Comparison of ENCODE assay signal across 1 cellular context in the genomic region with DNA sequence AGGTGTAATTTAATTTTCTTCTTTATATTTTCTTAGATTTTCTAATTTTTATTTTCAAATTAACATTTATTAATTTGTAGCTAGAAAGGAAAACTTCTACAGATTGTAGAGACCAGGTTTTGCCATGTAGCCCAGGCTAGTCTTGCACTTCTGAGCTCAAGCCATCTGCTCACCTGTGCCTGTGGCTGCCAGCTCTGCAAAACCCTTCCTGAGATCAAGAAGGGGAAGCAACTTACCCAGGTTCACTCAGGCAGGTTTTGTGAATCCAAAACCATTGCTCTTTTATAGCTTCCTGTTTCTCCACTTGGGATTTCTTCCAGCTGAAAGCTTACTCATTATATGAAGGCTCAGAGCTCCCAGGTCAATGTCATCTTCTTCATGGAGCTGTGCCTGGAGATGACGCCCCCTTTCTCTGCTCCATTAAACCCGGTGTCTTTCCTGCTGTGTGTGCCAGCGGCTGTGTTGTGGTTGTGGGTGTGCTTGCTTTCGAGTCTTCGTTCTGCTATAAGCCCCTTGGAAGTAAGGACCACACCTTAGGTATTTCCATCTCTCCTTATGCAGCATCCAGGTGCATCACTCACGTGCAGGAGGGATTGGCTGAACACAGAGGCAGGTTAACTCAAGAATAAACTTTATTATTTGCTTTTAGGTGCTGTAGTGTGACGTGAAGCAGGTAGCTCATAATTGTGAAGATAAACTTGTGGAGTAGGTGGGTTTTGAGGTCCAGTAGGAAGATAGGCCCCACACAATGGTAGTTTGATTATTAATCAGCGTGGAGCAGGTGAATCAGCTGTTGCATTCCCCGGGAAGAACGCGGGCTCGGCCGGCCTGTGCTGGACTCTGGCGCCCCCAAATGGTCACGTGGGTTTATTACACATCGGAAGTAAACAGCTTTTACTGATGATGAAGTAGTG.
TF ChIP-seq lines count a peak whose summit lies in the region.

No MANE protein-coding gene starts in this region.

TF ChIP-seq in K562, 482 proteins besides CTCF, POLR2A, EP300 and RAD21 (continued from another document and continues in another):
- TF ChIP-seq, protein P1, sequence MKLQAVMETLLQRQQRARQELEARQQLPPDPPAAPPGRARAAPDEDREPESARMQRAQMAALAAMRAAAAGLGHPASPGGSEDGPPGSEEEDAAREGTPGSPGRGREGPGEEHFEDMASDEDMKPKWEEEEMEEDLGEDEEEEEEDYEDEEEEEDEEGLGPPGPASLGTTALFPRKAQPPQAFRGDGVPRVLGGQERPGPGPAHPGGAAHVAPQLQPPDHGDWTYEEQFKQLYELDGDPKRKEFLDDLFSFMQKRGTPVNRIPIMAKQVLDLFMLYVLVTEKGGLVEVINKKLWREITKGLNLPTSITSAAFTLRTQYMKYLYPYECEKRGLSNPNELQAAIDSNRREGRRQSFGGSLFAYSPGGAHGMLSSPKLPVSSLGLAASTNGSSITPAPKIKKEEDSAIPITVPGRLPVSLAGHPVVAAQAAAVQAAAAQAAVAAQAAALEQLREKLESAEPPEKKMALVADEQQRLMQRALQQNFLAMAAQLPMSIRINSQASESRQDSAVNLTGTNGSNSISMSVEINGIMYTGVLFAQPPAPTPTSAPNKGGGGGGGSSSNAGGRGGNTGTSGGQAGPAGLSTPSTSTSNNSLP (IDR thresholded peaks at IDR 0.05; ENCODE audit: borderline replicate concordance, low read depth, low read length), result peak; percentile 79; the same call in 1 of the 2 replicates
- TF ChIP-seq, protein P2, sequence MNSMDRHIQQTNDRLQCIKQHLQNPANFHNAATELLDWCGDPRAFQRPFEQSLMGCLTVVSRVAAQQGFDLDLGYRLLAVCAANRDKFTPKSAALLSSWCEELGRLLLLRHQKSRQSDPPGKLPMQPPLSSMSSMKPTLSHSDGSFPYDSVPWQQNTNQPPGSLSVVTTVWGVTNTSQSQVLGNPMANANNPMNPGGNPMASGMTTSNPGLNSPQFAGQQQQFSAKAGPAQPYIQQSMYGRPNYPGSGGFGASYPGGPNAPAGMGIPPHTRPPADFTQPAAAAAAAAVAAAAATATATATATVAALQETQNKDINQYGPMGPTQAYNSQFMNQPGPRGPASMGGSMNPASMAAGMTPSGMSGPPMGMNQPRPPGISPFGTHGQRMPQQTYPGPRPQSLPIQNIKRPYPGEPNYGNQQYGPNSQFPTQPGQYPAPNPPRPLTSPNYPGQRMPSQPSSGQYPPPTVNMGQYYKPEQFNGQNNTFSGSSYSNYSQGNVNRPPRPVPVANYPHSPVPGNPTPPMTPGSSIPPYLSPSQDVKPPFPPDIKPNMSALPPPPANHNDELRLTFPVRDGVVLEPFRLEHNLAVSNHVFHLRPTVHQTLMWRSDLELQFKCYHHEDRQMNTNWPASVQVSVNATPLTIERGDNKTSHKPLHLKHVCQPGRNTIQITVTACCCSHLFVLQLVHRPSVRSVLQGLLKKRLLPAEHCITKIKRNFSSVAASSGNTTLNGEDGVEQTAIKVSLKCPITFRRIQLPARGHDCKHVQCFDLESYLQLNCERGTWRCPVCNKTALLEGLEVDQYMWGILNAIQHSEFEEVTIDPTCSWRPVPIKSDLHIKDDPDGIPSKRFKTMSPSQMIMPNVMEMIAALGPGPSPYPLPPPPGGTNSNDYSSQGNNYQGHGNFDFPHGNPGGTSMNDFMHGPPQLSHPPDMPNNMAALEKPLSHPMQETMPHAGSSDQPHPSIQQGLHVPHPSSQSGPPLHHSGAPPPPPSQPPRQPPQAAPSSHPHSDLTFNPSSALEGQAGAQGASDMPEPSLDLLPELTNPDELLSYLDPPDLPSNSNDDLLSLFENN (IDR thresholded peaks at IDR 0.05; ENCODE audit: low read depth in 2 of 2, low read length in 2 of 2), result no peak
- no peak for TF ChIP-seq L3MBTL2 (IDR thresholded peaks at IDR 0.05)
- TF ChIP-seq PHB2 (IDR thresholded peaks at IDR 0.05; ENCODE audit: low read depth), result no peak
- no peak for TF ChIP-seq CGGBP1 (CRISPR knock-in tag; IDR thresholded peaks at IDR 0.05)
- no peak for TF ChIP-seq BRD9 (IDR thresholded peaks at IDR 0.05; ENCODE audit: low read depth, partially characterized antibody)
- TF ChIP-seq SMARCB1 (IDR thresholded peaks at IDR 0.05; ENCODE audit: insufficient read length, low read depth), result no peak
- TF ChIP-seq EZH2 (IDR thresholded peaks at IDR 0.05; ENCODE audit: borderline replicate concordance, low read depth, low read length), result no peak
- TF ChIP-seq TEAD1 (CRISPR knock-in tag; IDR thresholded peaks at IDR 0.05), result peak in 1 of 2 experiments; percentile 7; a peak in 1 of 4 replicates
- no peak for TF ChIP-seq ZBTB7A (IDR thresholded peaks at IDR 0.05; ENCODE audit: borderline replicate concordance, control insufficient read depth, low read depth, low read length)
- no peak for TF ChIP-seq EP400 (IDR thresholded peaks at IDR 0.05)
- TF ChIP-seq ZNF280B (CRISPR knock-in tag; IDR thresholded peaks at IDR 0.05), result no peak
- no peak for TF ChIP-seq SMARCA4 (IDR thresholded peaks at IDR 0.05)
- no peak for TF ChIP-seq CBX5 (IDR thresholded peaks at IDR 0.05; ENCODE audit: borderline replicate concordance, low read depth)
- TF ChIP-seq TFAP4 (CRISPR knock-in tag; IDR thresholded peaks at IDR 0.05; ENCODE audit: borderline replicate concordance), result peak; percentile 98
- TF ChIP-seq NR2C1 (IDR thresholded peaks at IDR 0.05), result no peak
- TF ChIP-seq NR2C1 (tag; IDR thresholded peaks at IDR 0.05), result no peak
- no peak for TF ChIP-seq NONO (IDR thresholded peaks at IDR 0.05; ENCODE audit: low read depth in 2 of 2, low read length in 1 of 2)
- no peak for TF ChIP-seq KAT7 (CRISPR knock-in tag; IDR thresholded peaks at IDR 0.05; ENCODE audit: borderline replicate concordance)
- no peak for TF ChIP-seq KLF13 (tag; IDR thresholded peaks at IDR 0.05; ENCODE audit: borderline replicate concordance, low read depth)
- TF ChIP-seq, protein P3, sequence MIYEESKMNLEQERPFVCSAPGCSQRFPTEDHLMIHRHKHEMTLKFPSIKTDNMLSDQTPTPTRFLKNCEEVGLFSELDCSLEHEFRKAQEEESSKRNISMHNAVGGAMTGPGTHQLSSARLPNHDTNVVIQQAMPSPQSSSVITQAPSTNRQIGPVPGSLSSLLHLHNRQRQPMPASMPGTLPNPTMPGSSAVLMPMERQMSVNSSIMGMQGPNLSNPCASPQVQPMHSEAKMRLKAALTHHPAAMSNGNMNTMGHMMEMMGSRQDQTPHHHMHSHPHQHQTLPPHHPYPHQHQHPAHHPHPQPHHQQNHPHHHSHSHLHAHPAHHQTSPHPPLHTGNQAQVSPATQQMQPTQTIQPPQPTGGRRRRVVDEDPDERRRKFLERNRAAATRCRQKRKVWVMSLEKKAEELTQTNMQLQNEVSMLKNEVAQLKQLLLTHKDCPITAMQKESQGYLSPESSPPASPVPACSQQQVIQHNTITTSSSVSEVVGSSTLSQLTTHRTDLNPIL (CRISPR knock-in tag; IDR thresholded peaks at IDR 0.05), result no peak
- 0 out of 2 replicates have a peak, but pooled peaks have one; percentile 26 for TF ChIP-seq HDAC2 (IDR thresholded peaks at IDR 0.05)
- TF ChIP-seq SIRT6 (IDR thresholded peaks at IDR 0.05; ENCODE audit: low read depth, low read length), result no peak
- TF ChIP-seq MNT (conservative IDR thresholded peaks at IDR 0.05), result peak; percentile 69 to 72
- peak; percentile 46; the same call in 1 of the 2 replicates for TF ChIP-seq MYC (IDR thresholded peaks at IDR 0.05; ENCODE audit: low read depth, low read length)
- TF ChIP-seq MYC (CRISPR knock-in tag; IDR thresholded peaks at IDR 0.05; ENCODE audit: borderline replicate concordance, low read depth), result no peak
- TF ChIP-seq, protein P4, sequence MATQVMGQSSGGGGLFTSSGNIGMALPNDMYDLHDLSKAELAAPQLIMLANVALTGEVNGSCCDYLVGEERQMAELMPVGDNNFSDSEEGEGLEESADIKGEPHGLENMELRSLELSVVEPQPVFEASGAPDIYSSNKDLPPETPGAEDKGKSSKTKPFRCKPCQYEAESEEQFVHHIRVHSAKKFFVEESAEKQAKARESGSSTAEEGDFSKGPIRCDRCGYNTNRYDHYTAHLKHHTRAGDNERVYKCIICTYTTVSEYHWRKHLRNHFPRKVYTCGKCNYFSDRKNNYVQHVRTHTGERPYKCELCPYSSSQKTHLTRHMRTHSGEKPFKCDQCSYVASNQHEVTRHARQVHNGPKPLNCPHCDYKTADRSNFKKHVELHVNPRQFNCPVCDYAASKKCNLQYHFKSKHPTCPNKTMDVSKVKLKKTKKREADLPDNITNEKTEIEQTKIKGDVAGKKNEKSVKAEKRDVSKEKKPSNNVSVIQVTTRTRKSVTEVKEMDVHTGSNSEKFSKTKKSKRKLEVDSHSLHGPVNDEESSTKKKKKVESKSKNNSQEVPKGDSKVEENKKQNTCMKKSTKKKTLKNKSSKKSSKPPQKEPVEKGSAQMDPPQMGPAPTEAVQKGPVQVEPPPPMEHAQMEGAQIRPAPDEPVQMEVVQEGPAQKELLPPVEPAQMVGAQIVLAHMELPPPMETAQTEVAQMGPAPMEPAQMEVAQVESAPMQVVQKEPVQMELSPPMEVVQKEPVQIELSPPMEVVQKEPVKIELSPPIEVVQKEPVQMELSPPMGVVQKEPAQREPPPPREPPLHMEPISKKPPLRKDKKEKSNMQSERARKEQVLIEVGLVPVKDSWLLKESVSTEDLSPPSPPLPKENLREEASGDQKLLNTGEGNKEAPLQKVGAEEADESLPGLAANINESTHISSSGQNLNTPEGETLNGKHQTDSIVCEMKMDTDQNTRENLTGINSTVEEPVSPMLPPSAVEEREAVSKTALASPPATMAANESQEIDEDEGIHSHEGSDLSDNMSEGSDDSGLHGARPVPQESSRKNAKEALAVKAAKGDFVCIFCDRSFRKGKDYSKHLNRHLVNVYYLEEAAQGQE (CRISPR knock-in tag; IDR thresholded peaks at IDR 0.05; ENCODE audit: low read depth), result no peak
- 0 out of 2 replicates have a peak, but pooled peaks have one; percentile 12 for TF ChIP-seq ERF (CRISPR knock-in tag; IDR thresholded peaks at IDR 0.05)
- TF ChIP-seq BDP1 (IDR thresholded peaks at IDR 0.05; ENCODE audit: insufficient read depth, insufficient read length), result no peak
